8 cellular contexts compared by ENCODE assay signal in the genomic region with DNA sequence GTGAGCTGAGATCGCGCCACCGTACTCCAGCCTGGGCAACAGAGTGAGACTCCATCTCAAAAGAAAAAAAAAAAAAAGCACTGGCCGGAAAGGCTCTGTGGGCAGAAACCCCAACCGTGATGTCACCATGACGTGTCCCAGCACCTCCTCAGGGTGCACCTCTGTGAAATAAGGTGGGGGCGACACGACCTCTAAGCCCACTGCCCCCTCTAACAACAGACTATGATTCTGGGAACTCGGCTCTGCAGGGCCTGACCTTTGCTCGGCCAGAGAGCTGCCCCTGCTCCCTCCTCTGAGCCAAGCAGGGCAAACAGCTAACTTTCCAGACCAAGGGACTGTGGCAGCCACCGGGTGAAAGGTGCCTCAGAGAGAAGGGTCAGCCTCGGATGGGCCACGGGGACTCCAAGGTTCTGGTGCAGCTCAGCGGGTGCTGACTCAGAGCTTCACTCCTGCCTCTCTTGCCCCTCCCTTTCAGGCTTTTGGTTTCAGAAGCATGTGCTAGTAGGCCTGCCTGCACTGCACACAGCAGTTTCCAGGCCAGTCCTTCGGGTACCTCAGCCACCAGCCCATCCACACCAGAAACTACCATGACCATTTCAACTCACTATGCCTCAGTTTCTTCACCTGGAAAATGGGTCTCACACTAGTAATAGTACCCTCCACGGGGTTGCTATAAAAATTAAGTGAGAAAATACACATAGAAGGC. TPM values are rescaled to one million over a fixed set of nuclear protein-coding genes. Genes with fewer than 3 reads are reported as not detected.
DNase-seq lines count a peak whose midpoint lies in the region; ATAC-seq and TF ChIP-seq lines count a peak whose summit lies in the region.

No MANE protein-coding gene starts in this region.

- no peaks in the 10 kb centered on the region for H3K27me3 Mint-ChIP-seq in Caco-2 (ENCODE audit: insufficient read depth, unreplicated experiment)
- H3K27me3 Mint-ChIP-seq in brain = no peaks in the 10 kb centered on the region

- POLR2A ChIA-PET in Caco-2 (lab: Charles Lee) = interaction anchor here (1.2 kb wide), 1 partner anchor 9 kb away, joined by 12 read pairs; no protein-coding TSS in a partner anchor

- H3K4me3 ChIP-seq in Caco-2 (ENCODE audit: low read depth, low read length) (no peak overlapping the region), mucosa of descending colon (no peak overlapping the region), suprapubic skin (peak overlapping the region; percentile 29)

- peak; percentile 55 for ATAC-seq in HG02571 (IDR thresholded peaks at IDR 0.05; ENCODE audit: unreplicated experiment)
- peak; percentile 23 for ATAC-seq in mucosa of descending colon
- ATAC-seq in HG03139 (IDR thresholded peaks at IDR 0.05; ENCODE audit: unreplicated experiment) = no peak

- TF ChIP-seq EP300 in suprapubic skin (IDR thresholded peaks at IDR 0.05) = no peak

- intact Hi-C loops in Caco-2 (cut with micrococcal nuclease; ENCODE audit: unreplicated experiment) (no loop called here), mucosa of descending colon (cut with DNase I, micrococcal nuclease) (no loop called here)

- H3K27me3 ChIP-seq in Caco-2 (replicated peaks; ENCODE audit: control insufficient read depth, insufficient read depth, low read length) = no peaks in the 10 kb centered on the region
- H3K27me3 ChIP-seq in suprapubic skin = no peaks in the 10 kb centered on the region

- H3K4me1 Mint-ChIP-seq in Caco-2 (ENCODE audit: low read depth, unreplicated experiment) = peaks cover 48% of the 10 kb centered on the region
- H3K4me1 Mint-ChIP-seq in brain = peaks cover 53% of the 10 kb centered on the region

- TF ChIP-seq CTCF in Caco-2 (IDR thresholded peaks at IDR 0.05; ENCODE audit: insufficient read depth in 1 of 2, low read depth in 1 of 2, low read length in 1 of 2, severe bottlenecking in 1 of 2, unreplicated experiment in 1 of 2) (no peak), brain (conservative IDR thresholded peaks at IDR 0.05) (no peak), mucosa of descending colon (IDR thresholded peaks at IDR 0.05) (no peak), suprapubic skin (IDR thresholded peaks at IDR 0.05) (no peak)

- peak overlapping the region; percentile 64 for H3K27ac Mint-ChIP-seq in Caco-2 (ENCODE audit: unreplicated experiment)
- H3K27ac Mint-ChIP-seq in brain = peak overlapping the region in 3 of 5 experiments; percentile 98 to 99 (median 99)

- H3K9me3 Mint-ChIP-seq in Caco-2 (ENCODE audit: unreplicated experiment) (no peaks in the 10 kb centered on the region), brain (no peaks in the 10 kb centered on the region)

- H3K36me3 ChIP-seq in Caco-2 (ENCODE audit: control insufficient read depth, insufficient read depth, low read length) = peaks cover 5% of the 10 kb centered on the region
- no peaks in the 10 kb centered on the region for H3K36me3 ChIP-seq in mucosa of descending colon (ENCODE audit: low read depth)
- peaks cover 26% of the 10 kb centered on the region for H3K36me3 ChIP-seq in suprapubic skin

- H3K9me3 ChIP-seq in Caco-2 (no peaks in the 10 kb centered on the region), mucosa of descending colon (no peaks in the 10 kb centered on the region), suprapubic skin (no peaks in the 10 kb centered on the region)

- CTCF ChIA-PET in Caco-2 (lab: Charles Lee) = interaction anchor here (0.9 kb wide), 1 partner anchor 9 kb away, joined by 4 read pairs; no protein-coding TSS in a partner anchor

- no TSS peak for BruUV-seq in Caco-2 (replicated peaks; lab: Mats Ljungman, UMichigan)

- DNase-seq in Caco-2 = no peak
- peak; percentile 51 for DNase-seq in T-helper 9 cell
- peak in 1 of 3 donors; percentile 65 for DNase-seq in mucosa of descending colon
- no peak for DNase-seq in suprapubic skin (ENCODE audit: low spot score in 2 of 2)
- no peak for DNase-seq in cerebellum (ENCODE audit: low spot score)

- peak overlapping the region; percentile 97 for H3K27ac ChIP-seq in suprapubic skin

- H3K36me3 Mint-ChIP-seq in Caco-2 (ENCODE audit: insufficient read depth, unreplicated experiment) = peaks cover 84% of the 10 kb centered on the region
- H3K36me3 Mint-ChIP-seq in brain = no peaks in the 10 kb centered on the region

- no peak overlapping the region for H3K4me3 Mint-ChIP-seq in Caco-2 (ENCODE audit: unreplicated experiment)
- H3K4me3 Mint-ChIP-seq in brain = no peak overlapping the region

- no peak for TF ChIP-seq POLR2A in suprapubic skin (IDR thresholded peaks at IDR 0.05)

- H3K4me1 ChIP-seq in Caco-2 = peaks cover 72% of the 10 kb centered on the region
- H3K4me1 ChIP-seq in mucosa of descending colon (ENCODE audit: low read depth) = peaks cover 53% of the 10 kb centered on the region
- peaks cover 89% of the 10 kb centered on the region for H3K4me1 ChIP-seq in suprapubic skin

- 48% methylated on average over 15 of the region's 16 CpGs for WGBS in suprapubic skin

RNA-seq across cellular contexts. Expression of a gene that starts 8.0 kb away (rescaled TPM):
- total RNA-seq in Caco-2 (2022) (168 and 175 TPM in 2 replicates), mucosa of descending colon (100 to 1,000 TPM; 201 to 464 (median 319) TPM), suprapubic skin (100 to 1,000 TPM; 234 to 370 (median 319) TPM), cerebellum (10.7 TPM)
- polyA plus RNA-seq in brain (ENCODE audit: insufficient read depth, low read depth, low replicate concordance) = 58.7 TPM

RNA-seq across cellular contexts. Expression of a gene that starts 13.9 kb away (rescaled TPM):
- 39.2 and 42.9 TPM in 2 replicates for total RNA-seq in Caco-2 (2022)
- polyA plus RNA-seq in brain (ENCODE audit: insufficient read depth, low read depth, low replicate concordance) = 119 TPM
- total RNA-seq in mucosa of descending colon = 100 to 1,000 TPM in 1 of 3 donors, 10 to 100 TPM in 2; 77.1 to 101 (median 92.1) TPM
- 10 to 100 TPM; 33.4 to 66.4 (median 49.4) TPM for total RNA-seq in suprapubic skin
- total RNA-seq in cerebellum = 12.2 TPM

RNA-seq across cellular contexts. Expression of a gene that starts 14.3 kb away (rescaled TPM):
- total RNA-seq in Caco-2 (2022) (118 and 125 TPM in 2 replicates), mucosa of descending colon (10 to 100 TPM; 80.2 to 97.0 (median 94.1) TPM), suprapubic skin (100 to 1,000 TPM; 103 to 154 (median 144) TPM), cerebellum (52.1 TPM)
- 115 TPM for polyA plus RNA-seq in brain (ENCODE audit: insufficient read depth, low read depth, low replicate concordance)

RNA-seq across cellular contexts. Expression of a gene that starts 23.4 kb away (rescaled TPM):
- total RNA-seq in Caco-2 (2022) (0.29 and 0.44 TPM in 2 replicates), mucosa of descending colon (1 to 10 TPM in 2 of 3 donors, under 1 TPM in 1; 0.64 to 3.7 (median 3.3) TPM), suprapubic skin (1 to 10 TPM in 2 of 4 donors, under 1 TPM in 1, not detected in 1; 0.98 to 2.0 (median 1.6) TPM), cerebellum (0.18 TPM)
- 0.39 TPM for polyA plus RNA-seq in brain (ENCODE audit: insufficient read depth, low read depth, low replicate concordance)

Comparison
In these comparisons a context has a peak if more than half of its experiments do, and no peak if none do; other contexts are left out.
1. RNA of a gene that starts 8.0 kb away (total RNA-seq): 234 to 370 TPM in suprapubic skin, 201 to 464 TPM in mucosa of descending colon and 168 to 175 TPM in Caco-2; 10.7 TPM in cerebellum (single experiment); every median in the first group is over 10 times any median in the second.